Comparison of ENCODE assay signal across 19 cellular contexts in genomic region chr18:62672600-62672999, GRCh38. TPM values are rescaled to one million over a fixed set of nuclear protein-coding genes. Genes with fewer than 3 reads are reported as not detected.
DNase-seq lines count a peak whose midpoint lies in the region; ATAC-seq and TF ChIP-seq lines count a peak whose summit lies in the region.
"Had no signal": no experiment of that assay in that cellular context is flagged by ENCODE, and none has a peak within 500 bp of the region (broad histone marks: within the 10 kb centered on the region; RNA-seq: fewer than 3 reads in every experiment).

No MANE protein-coding gene starts in this region.

- BruUV-seq in mammary epithelial cell (replicated peaks; lab: Mats Ljungman, UMichigan) = no TSS peak

- H4K20me1 ChIP-seq in mammary epithelial cell (ENCODE audit: insufficient read depth, low read length) = no peaks in the 10 kb centered on the region

- H3K79me2 ChIP-seq in mammary epithelial cell (ENCODE audit: insufficient read depth, low read length) = no peaks in the 10 kb centered on the region

- TF ChIP-seq POLR2A in breast epithelium (IDR thresholded peaks at IDR 0.05) (no peak), right lobe of liver (IDR thresholded peaks at IDR 0.05) (no peak)

- H3K36me3 ChIP-seq in mammary epithelial cell (ENCODE audit: insufficient read depth, low read length) (no peaks in the 10 kb centered on the region), breast epithelium (no peaks in the 10 kb centered on the region), right lobe of liver (no peaks in the 10 kb centered on the region)

- CTCF ChIA-PET in mammary epithelial cell (lab: Charles Lee; ENCODE audit: low non-redundant PET) = interaction anchor here (0.5 kb wide), 1 partner anchor 47 kb away, joined by 3 read pairs; no protein-coding TSS in a partner anchor
- CTCF ChIA-PET in GM10248 (lab: Yijun Ruan, JAX) = interaction anchor here (0.9 kb wide), 1 partner anchor 86 kb away, joined by 3 read pairs; no protein-coding TSS in a partner anchor

- peak overlapping the region; percentile 2 for H3K4me2 ChIP-seq in mammary epithelial cell (ENCODE audit: insufficient read depth, low read depth, low read length)
- H3K4me2 ChIP-seq: SK-N-SH had no signal

- H2AFZ ChIP-seq in mammary epithelial cell (ENCODE audit: low read depth, low read length) = peak overlapping the region; percentile 19

- H3K4me1 Mint-ChIP-seq in activated CD4-positive, alpha-beta T cell treated with anti-CD3 and anti-CD28 coated beads, Interleukin-2, amount 10 ng/mL, durations not matched to agents 24 days and 14 days = peaks cover 5% of the 10 kb centered on the region
- H3K4me1 Mint-ChIP-seq: B cell had no signal

- H3K27ac ChIP-seq in mammary epithelial cell (ENCODE audit: insufficient read depth, low read depth, low read length) (no peak overlapping the region), breast epithelium (no peak overlapping the region), right lobe of liver (no peak overlapping the region)
- H3K27ac ChIP-seq: 22Rv1 had no signal

- H3K9me3 Mint-ChIP-seq in activated CD4-positive, alpha-beta T cell treated with anti-CD3 and anti-CD28 coated beads, Interleukin-2, amount 10 ng/mL, durations not matched to agents 24 days and 14 days = peaks cover 10% of the 10 kb centered on the region

- H3K4me3 ChIP-seq in mammary epithelial cell (replicated peaks in 1 of 3; ENCODE audit: insufficient read depth in 1 of 3, low read depth in 2 of 3, low read length in 3 of 3) (no peak overlapping the region), breast epithelium (no peak overlapping the region), right lobe of liver (no peak overlapping the region)

- peaks cover 4% of the 10 kb centered on the region for H3K27me3 Mint-ChIP-seq in activated CD4-positive, alpha-beta T cell treated with anti-CD3 and anti-CD28 coated beads, Interleukin-2, amount 10 ng/mL, durations not matched to agents 24 days and 14 days

- H3K4me1 ChIP-seq in mammary epithelial cell (ENCODE audit: insufficient read depth, low read length) (peaks cover 9% of the 10 kb centered on the region), breast epithelium (no peaks in the 10 kb centered on the region), right lobe of liver (no peaks in the 10 kb centered on the region)
- H3K4me1 ChIP-seq: Caco-2 had no signal

- DNase-seq in mammary epithelial cell = no peak
- DNase-seq in breast epithelium (ENCODE audit: low spot score in 2 of 2) = no peak
- peak; percentile 64 for DNase-seq in brain pericyte (ENCODE audit: low read depth, low spot score)
- DNase-seq in right lobe of liver = no peak
- DNase-seq in iPS-NIHi11 (ENCODE audit: low spot score) = no peak
- no peak for DNase-seq in DMS79 (lab: John Stamatoyannopoulos, UW)
- DNase-seq in activated CD4-positive, alpha-beta T cell treated with anti-CD3 and anti-CD28 coated beads, Interleukin-2, amount 10 ng/mL, durations not matched to agents 24 days and 14 days = no peak
- no peak for DNase-seq in GM10248 (ENCODE audit: extremely low spot score)
- DNase-seq: Caco-2; CD4-positive, CD25-positive, alpha-beta regulatory T cell; MM.1S; NCI-H1105; NCI-H1694; NCI-H2107; NCI-H2227 treated with DMSO at 0.1 percent for 48 hours; NCI-H524; SK-N-SH had no signal

- intact Hi-C loops in mammary epithelial cell (cut with micrococcal nuclease) = loop anchor here (5.0 kb wide), 1 partner anchor 60 kb away; no protein-coding TSS in a partner anchor
- intact Hi-C loops in breast epithelium (cut with DNase I; ENCODE audit: low total_unique reads) = no loop called here
- intact Hi-C loops in right lobe of liver (cut with DNase I) = no loop called here
- intact Hi-C loops in activated CD4-positive, alpha-beta T cell treated with anti-CD3 and anti-CD28 coated beads, Interleukin-2, amount 10 ng/mL, durations not matched to agents 24 days and 14 days (cut with micrococcal nuclease) = no loop called here

- 64% methylated on average over 2 of the region's 2 CpGs for WGBS in mammary epithelial cell (ENCODE audit: low coverage, missing lambda C conversion rate)
- 13% methylated on average over 2 of the region's 2 CpGs for WGBS in right lobe of liver (ENCODE audit: insufficient coverage, low coverage, low lambda C conversion rate, missing lambda C conversion rate)

- dilution Hi-C loops in mammary epithelial cell (cut with HindIII; ENCODE audit: low sequenced_read_pairs) = no loop called here

- no peak overlapping the region for H3K27ac Mint-ChIP-seq in activated CD4-positive, alpha-beta T cell treated with anti-CD3 and anti-CD28 coated beads, Interleukin-2, amount 10 ng/mL, durations not matched to agents 24 days and 14 days
- H3K27ac Mint-ChIP-seq: B cell; CD4-positive, CD25-positive, alpha-beta regulatory T cell had no signal

- H3K9me3 ChIP-seq in mammary epithelial cell (replicated peaks; ENCODE audit: insufficient read depth, low read length) (no peaks in the 10 kb centered on the region), breast epithelium (peaks cover 6 to 23% of the 10 kb centered on the region in 2 donors), right lobe of liver (no peaks in the 10 kb centered on the region)
- H3K9me3 ChIP-seq: Caco-2, SK-N-SH had no signal

- in situ Hi-C loops in mammary epithelial cell (cut with MboI; ENCODE audit: low sequenced_read_pairs in 2 of 2) = no loop called here

- no peak overlapping the region for H3K9ac ChIP-seq in mammary epithelial cell (ENCODE audit: insufficient read depth, low read length)
- H3K9ac ChIP-seq: SK-N-SH had no signal

- H3K27me3 ChIP-seq in mammary epithelial cell (ENCODE audit: insufficient read depth, low read length) (no peaks in the 10 kb centered on the region), breast epithelium (no peaks in the 10 kb centered on the region), right lobe of liver (no peaks in the 10 kb centered on the region)

- ATAC-seq in right lobe of liver = peak; percentile 51 to 86 (median 57)

- no peak overlapping the region for H3K4me3 Mint-ChIP-seq in activated CD4-positive, alpha-beta T cell treated with anti-CD3 and anti-CD28 coated beads, Interleukin-2, amount 10 ng/mL, durations not matched to agents 24 days and 14 days
- H3K4me3 Mint-ChIP-seq: B cell; CD4-positive, CD25-positive, alpha-beta regulatory T cell had no signal

- POLR2A ChIA-PET in GM10248 (lab: Yijun Ruan, JAX) = no interaction called here

- TF ChIP-seq CTCF in mammary epithelial cell (conservative IDR thresholded peaks at IDR 0.05 in 1 of 2, IDR thresholded peaks at IDR 0.05 in 1 of 2; ENCODE audit: extremely low read depth in 1 of 2, insufficient read depth in 1 of 2, low read depth in 1 of 2, low read length in 2 of 2) = no peak
- TF ChIP-seq CTCF in breast epithelium (IDR thresholded peaks at IDR 0.05) = no peak
- no peak for TF ChIP-seq CTCF in right lobe of liver (IDR thresholded peaks at IDR 0.05)
- TF ChIP-seq CTCF in GM10248 (IDR thresholded peaks at IDR 0.05; ENCODE audit: control extremely low read depth, extremely low read depth, low read depth, missing control alignments) = no peak

- H3K36me3 Mint-ChIP-seq in activated CD4-positive, alpha-beta T cell treated with anti-CD3 and anti-CD28 coated beads, Interleukin-2, amount 10 ng/mL, durations not matched to agents 24 days and 14 days (ENCODE audit: low read depth) = no peaks in the 10 kb centered on the region

RNA-seq across cellular contexts. Expression of gene PHLPP1, which starts 42.7 kb away (rescaled TPM):
- total RNA-seq in mammary epithelial cell (10 to 100 TPM in 1 of 2 donors, 1 to 10 TPM in 1; 9.3 to 14.8 TPM), breast epithelium (10 to 100 TPM in 2 of 3 donors, 1 to 10 TPM in 1; 9.8 to 19.9 (median 15.4) TPM), right lobe of liver (10 to 100 TPM in 5 of 6 experiments, 1 to 10 TPM in 1; 8.6 to 19.3 (median 17.0) TPM)
- 8.4 TPM for polyA plus RNA-seq in mammary epithelial cell
- polyA minus RNA-seq in mammary epithelial cell = 36.2 TPM
- 12.3 and 14.3 TPM in 2 replicates for total RNA-seq in activated CD4-positive, alpha-beta T cell treated with anti-CD3 and anti-CD28 coated beads, Interleukin-2, amount 10 ng/mL, durations not matched to agents 24 days and 14 days
